8 cellular contexts compared by ENCODE assay signal in genomic region chr18:3604626-3605408, GRCh38.
A peak's percentile ranks its signal among the peaks of the same experiment; 100 is the strongest.
DNase-seq lines count a peak whose midpoint lies in the region; ATAC-seq and TF ChIP-seq lines count a peak whose summit lies in the region.

No MANE protein-coding gene starts in this region.

- no peaks in the 10 kb centered on the region for H3K27me3 Mint-ChIP-seq in glutamatergic neuron (ENCODE audit: unreplicated experiment)

- H3K9me3 Mint-ChIP-seq in glutamatergic neuron (ENCODE audit: unreplicated experiment) = no peaks in the 10 kb centered on the region

- H3K4me1 ChIP-seq in colonic mucosa (peaks cover 6% of the 10 kb centered on the region), lower lobe of right lung (peaks cover 33% of the 10 kb centered on the region), upper lobe of right lung (peaks cover 32% of the 10 kb centered on the region)

- H3K27ac ChIP-seq in colonic mucosa (peak overlapping the region; percentile 96), lower lobe of right lung (peak overlapping the region; percentile 87), upper lobe of right lung (peak overlapping the region; percentile 86)

- H3K27me3 ChIP-seq in colonic mucosa = no peaks in the 10 kb centered on the region
- H3K27me3 ChIP-seq in lower lobe of right lung (ENCODE audit: low read depth) = no peaks in the 10 kb centered on the region
- H3K27me3 ChIP-seq in upper lobe of right lung = no peaks in the 10 kb centered on the region

- no peaks in the 10 kb centered on the region for H3K9me3 ChIP-seq in colonic mucosa
- no peaks in the 10 kb centered on the region for H3K9me3 ChIP-seq in lower lobe of right lung
- H3K9me3 ChIP-seq in upper lobe of right lung = no peaks in the 10 kb centered on the region

- peak; percentile 92 for DNase-seq in CD1c-positive myeloid dendritic cell (ENCODE audit: extremely low spot score)
- DNase-seq in RKO (ENCODE audit: low spot score) = peak; percentile 98
- DNase-seq in colonic mucosa = no peak
- no peak for DNase-seq in lower lobe of right lung
- DNase-seq in upper lobe of right lung = no peak
- DNase-seq in glutamatergic neuron = no peak

- H3K4me3 Mint-ChIP-seq in glutamatergic neuron (ENCODE audit: unreplicated experiment) = no peak overlapping the region

- peak overlapping the region; percentile 58 to 97 for H3K9ac ChIP-seq in colonic mucosa (ENCODE audit: low read depth in 2 of 2, low read length in 2 of 2)

- H3K36me3 ChIP-seq in colonic mucosa = no peaks in the 10 kb centered on the region
- no peaks in the 10 kb centered on the region for H3K36me3 ChIP-seq in lower lobe of right lung
- H3K36me3 ChIP-seq in upper lobe of right lung = no peaks in the 10 kb centered on the region

- H3K36me3 Mint-ChIP-seq in glutamatergic neuron (ENCODE audit: unreplicated experiment) = no peaks in the 10 kb centered on the region

- no peak overlapping the region for H3K27ac Mint-ChIP-seq in glutamatergic neuron (ENCODE audit: unreplicated experiment)

- H3K4me3 ChIP-seq in colonic mucosa (peak overlapping the region; percentile 19), lower lobe of right lung (peak overlapping the region; percentile 43), upper lobe of right lung (peak overlapping the region; percentile 37)

- no peaks in the 10 kb centered on the region for H3K4me1 Mint-ChIP-seq in glutamatergic neuron (ENCODE audit: low read depth, unreplicated experiment)

- ATAC-seq in GM19023 (IDR thresholded peaks at IDR 0.05; ENCODE audit: unreplicated experiment) (peak; percentile 85), HG03108 (IDR thresholded peaks at IDR 0.05; ENCODE audit: unreplicated experiment) (peak; percentile 87), lower lobe of right lung (peak; percentile 68 to 71), upper lobe of right lung (peak; percentile 66)

- no peak for TF ChIP-seq CTCF in colonic mucosa (IDR thresholded peaks at IDR 0.05)
- no peak for TF ChIP-seq CTCF in lower lobe of right lung (IDR thresholded peaks at IDR 0.05)
- no peak for TF ChIP-seq CTCF in upper lobe of right lung (IDR thresholded peaks at IDR 0.05)
- TF ChIP-seq CTCF in glutamatergic neuron (IDR thresholded peaks at IDR 0.05; ENCODE audit: partially characterized antibody, unreplicated experiment) = no peak

- intact Hi-C loops in colonic mucosa (cut with DNase I) = no loop called here
- intact Hi-C loops in lower lobe of right lung (cut with DNase I) = no loop called here
- intact Hi-C loops in upper lobe of right lung (cut with DNase I) = no loop called here

Comparison
In these comparisons a context has a peak if more than half of its experiments do, and no peak if none do; other contexts are left out.
1. DNase-seq: peak in CD1c-positive myeloid dendritic cell (single experiment) and RKO (single experiment); none in colonic mucosa (single experiment), lower lobe of right lung (single experiment), upper lobe of right lung (single experiment) and glutamatergic neuron (single experiment).
2. Peak in every context shown above with its lines, with median percentiles within 50 percentile points of each other: ATAC-seq, H3K27ac ChIP-seq and H3K4me3 ChIP-seq.